ENCODE assay signal across 25 cellular contexts in the genomic region with DNA sequence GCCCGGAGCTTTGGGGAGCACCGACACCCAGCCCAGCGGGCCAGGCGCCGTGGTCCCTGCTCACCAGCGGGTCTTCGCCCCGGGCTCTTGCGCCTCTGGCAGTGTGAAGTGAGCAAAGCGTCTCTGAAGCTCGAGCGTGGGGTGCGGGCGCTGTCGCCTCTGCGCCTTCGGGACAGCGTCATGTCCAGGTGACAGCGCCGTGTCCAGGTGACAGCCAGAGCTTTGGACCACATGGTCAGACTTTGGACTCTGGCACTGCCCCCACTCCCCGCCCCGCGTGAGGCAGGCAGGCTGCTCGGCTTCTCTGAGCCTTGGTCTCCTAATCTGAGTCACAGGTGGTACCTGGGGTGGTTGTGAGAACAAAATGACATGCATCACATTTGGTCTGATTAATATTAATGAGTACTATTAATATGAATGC.
DNase-seq lines count a peak whose midpoint lies in the region; ATAC-seq and TF ChIP-seq lines count a peak whose summit lies in the region.
"Had no signal": no experiment of that assay in that cellular context is flagged by ENCODE, and none has a peak within 500 bp of the region (broad histone marks: within the 10 kb centered on the region; RNA-seq: fewer than 3 reads in every experiment).

No MANE protein-coding gene starts in this region.

- peak; percentile 49 for DNase-seq in cardiac septum (ENCODE audit: low spot score)
- DNase-seq in right atrium auricular region (ENCODE audit: low spot score), result no peak
- DNase-seq in left ventricle myocardium superior, result peak; percentile 12
- DNase-seq in mucosa of gallbladder (ENCODE audit: low spot score), result peak; percentile 91
- DNase-seq in Peyer's patch, result no peak
- no peak for DNase-seq in NAMALWA (ENCODE audit: low spot score)
- DNase-seq in mesenteric fat pad (ENCODE audit: low spot score), result no peak
- DNase-seq in vagina (ENCODE audit: extremely low spot score in 2 of 2), result no peak
- DNase-seq: activated CD4-positive, alpha-beta memory T cell treated with anti-CD3 and anti-CD28 coated beads for 36 hours; activated CD4-positive, alpha-beta T cell treated with anti-CD3 and anti-CD28 coated beads for 1 hour; activated CD8-positive, alpha-beta memory T cell treated with anti-CD3 and anti-CD28 coated beads, Interleukin-2, amount 50 U/mL, for 4 hours; activated naive CD4-positive, alpha-beta T cell treated with Interleukin-2 at 50 U/mL for 16 hours; AML-193; colonic mucosa; effector memory CD4-positive, alpha-beta T cell; EL; hippocampal formation; midbrain; NCI-H187; stimulated activated CD4-positive, alpha-beta T cell treated with anti-CD3 and anti-CD28 coated beads, Interleukin-1b, Interleukin-23, amount 100 ng/mL, for 48 hours; uterus had no signal

- H3K27ac ChIP-seq in right atrium auricular region (no peak overlapping the region), Peyer's patch (no peak overlapping the region), vagina (no peak overlapping the region)
- H3K27ac ChIP-seq: colonic mucosa, epithelial cell of prostate, skin epidermis, uterus had no signal

- no peak for TF ChIP-seq CTCF in right atrium auricular region (IDR thresholded peaks at IDR 0.05)
- TF ChIP-seq CTCF in Peyer's patch (IDR thresholded peaks at IDR 0.05), result no peak
- TF ChIP-seq CTCF in vagina (IDR thresholded peaks at IDR 0.05), result no peak

- intact Hi-C loops in cardiac septum (cut with DNase I), result no loop called here
- intact Hi-C loops in left ventricle myocardium superior (cut with micrococcal nuclease), result no loop called here
- intact Hi-C loops in vagina (cut with DNase I), result no loop called here

- H3K9me3 ChIP-seq in right atrium auricular region (no peaks in the 10 kb centered on the region), Peyer's patch (no peaks in the 10 kb centered on the region), vagina (no peaks in the 10 kb centered on the region)
- H3K9me3 ChIP-seq: colonic mucosa, uterus had no signal

- ATAC-seq in left ventricle myocardium superior, result no peak
- ATAC-seq: CD8-positive, alpha-beta T cell; naive thymus-derived CD8-positive, alpha-beta T cell had no signal

- H3K4me1 ChIP-seq in right atrium auricular region, result peaks cover 0 to 4% of the 10 kb centered on the region in 2 donors
- H3K4me1 ChIP-seq in Peyer's patch, result no peaks in the 10 kb centered on the region
- no peaks in the 10 kb centered on the region for H3K4me1 ChIP-seq in vagina
- H3K4me1 ChIP-seq: colonic mucosa, uterus had no signal

- H3K36me3 ChIP-seq in right atrium auricular region (no peaks in the 10 kb centered on the region), Peyer's patch (no peaks in the 10 kb centered on the region), vagina (no peaks in the 10 kb centered on the region)
- H3K36me3 ChIP-seq: colonic mucosa, uterus had no signal

- TF ChIP-seq POLR2A in Peyer's patch (IDR thresholded peaks at IDR 0.05) (no peak), vagina (IDR thresholded peaks at IDR 0.05) (no peak)

- no peaks in the 10 kb centered on the region for H3K27me3 ChIP-seq in right atrium auricular region
- no peaks in the 10 kb centered on the region for H3K27me3 ChIP-seq in Peyer's patch
- no peaks in the 10 kb centered on the region for H3K27me3 ChIP-seq in vagina
- H3K27me3 ChIP-seq: colonic mucosa, uterus had no signal

- H3K4me3 ChIP-seq in right atrium auricular region (no peak overlapping the region), Peyer's patch (no peak overlapping the region), vagina (no peak overlapping the region)
- H3K4me3 ChIP-seq: colonic mucosa, skin epidermis, uterus had no signal

Comparison
In these comparisons a context has a peak if more than half of its experiments do, and no peak if none do; other contexts are left out.
1. DNase-seq: peak in cardiac septum (single experiment), left ventricle myocardium superior (single experiment) and mucosa of gallbladder (single experiment); none in right atrium auricular region (single experiment), Peyer's patch (0 of 3), NAMALWA (single experiment), mesenteric fat pad (single experiment) and vagina (0 of 2).